ENCODE assay signal across 36 cellular contexts in the genomic region with DNA sequence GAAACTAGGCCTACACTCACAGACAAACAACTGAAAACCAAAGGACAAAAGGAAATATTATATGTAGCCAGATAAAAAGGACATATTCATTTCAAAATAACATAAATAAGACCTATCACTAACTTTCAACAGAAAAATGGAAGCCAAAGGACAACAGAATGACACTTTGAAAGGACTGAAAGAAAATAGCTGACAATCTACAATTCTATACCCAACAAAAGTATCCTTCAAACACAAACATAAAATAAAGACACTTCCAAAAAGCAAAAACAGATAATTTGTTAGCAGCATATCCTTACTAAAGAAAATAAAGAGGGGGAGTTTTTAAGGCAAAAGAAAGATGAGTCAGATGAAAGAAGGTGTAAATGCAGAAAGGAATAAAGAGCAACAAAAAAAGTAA. TPM values are rescaled to one million over a fixed set of nuclear protein-coding genes. Genes with fewer than 3 reads are reported as not detected.
A peak's percentile ranks its signal among the peaks of the same experiment; 100 is the strongest.
DNase-seq lines count a peak whose midpoint lies in the region; ATAC-seq, FAIRE-seq and TF ChIP-seq lines count a peak whose summit lies in the region.
"Had no signal": no experiment of that assay in that cellular context is flagged by ENCODE, and none has a peak within 500 bp of the region (broad histone marks: within the 10 kb centered on the region; RNA-seq: fewer than 3 reads in every experiment).

No MANE protein-coding gene starts in this region.

- H3K79me2 ChIP-seq in HepG2 (ENCODE audit: insufficient read depth, low read length) (no peaks in the 10 kb centered on the region), Karpas-422 (ENCODE audit: low read length) (no peaks in the 10 kb centered on the region), K562 (ENCODE audit: control insufficient read depth, insufficient read depth, low read length) (no peaks in the 10 kb centered on the region)

- H3K4me2 ChIP-seq in HepG2 (ENCODE audit: low read depth, low read length), result no peak overlapping the region
- no peak overlapping the region for H3K4me2 ChIP-seq in Karpas-422 (ENCODE audit: low read depth, low read length, poor library complexity, severe bottlenecking)
- H3K4me2 ChIP-seq in K562 (ENCODE audit: insufficient read depth, low read length), result no peak overlapping the region
- H3K4me2 ChIP-seq: A549; BLaER1; BLaER1 treated with 17β-estradiol and CSF1 and Interleukin-3, amounts not matched to agents 10 nM and 100 nM had no signal

- CTCF ChIA-PET in HepG2 (lab: Yijun Ruan, JAX; ENCODE audit: low intra/inter-chr PET ratio, low total read pairs), result no interaction called here
- CTCF ChIA-PET in K562 (lab: Yijun Ruan, JAX; ENCODE audit: low intra/inter-chr PET ratio), result no interaction called here

- no TSS peak for BruUV-seq in HepG2 (replicated peaks; lab: Mats Ljungman, UMichigan)
- BruUV-seq in K562 (replicated peaks; lab: Mats Ljungman, UMichigan), result no TSS peak

- no peaks in the 10 kb centered on the region for H3K9me1 ChIP-seq in K562 (ENCODE audit: control insufficient read depth, insufficient read depth, low read length)

- no peak overlapping the region for H3K9ac ChIP-seq in HepG2 (ENCODE audit: insufficient read depth, low read depth, low read length)
- no peak overlapping the region for H3K9ac ChIP-seq in Karpas-422 (ENCODE audit: low read length)
- no peak overlapping the region for H3K9ac ChIP-seq in K562 (ENCODE audit: insufficient read depth in 1 of 2, low read depth in 2 of 2, low read length in 2 of 2)
- H3K9ac ChIP-seq: BLaER1; BLaER1 treated with 17β-estradiol and CSF1 and Interleukin-3, amounts not matched to agents 10 nM and 100 nM had no signal

- POLR2A ChIA-PET in HepG2 (lab: Yijun Ruan, JAX), result no interaction called here
- POLR2A ChIA-PET in K562 (lab: Yijun Ruan, JAX), result interaction anchor here (1.3 kb wide), 1 partner anchor 9 kb away, joined by 5 read pairs; no protein-coding TSS in a partner anchor

- in situ Hi-C loops in HepG2 (cut with HindIII; ENCODE audit: extremely low pct_ligation_motif_present, low pct_unique_long_range_greater_than_20kb), result no loop called here
- in situ Hi-C loops in K562 (cut with MboI), result no loop called here

- no peak for TF ChIP-seq RAD21 in HepG2 (CRISPR knock-in tag; IDR thresholded peaks at IDR 0.05)
- TF ChIP-seq RAD21 in K562 (CRISPR knock-in tag; conservative IDR thresholded peaks at IDR 0.05 in 1 of 2, IDR thresholded peaks at IDR 0.05 in 1 of 2), result no peak

- H3K9me2 ChIP-seq in Karpas-422 (replicated peaks; ENCODE audit: insufficient read depth, low read length), result no peaks in the 10 kb centered on the region

- peaks cover 6% of the 10 kb centered on the region for H3K4me1 Mint-ChIP-seq in progenitor cell of endocrine pancreas (ENCODE audit: low read depth)
- H3K4me1 Mint-ChIP-seq: B cell, CD14-positive monocyte had no signal

- no peak for TF ChIP-seq CTCF in HepG2 (CRISPR knock-in tag; IDR thresholded peaks at IDR 0.05)
- TF ChIP-seq CTCF in right lobe of liver (IDR thresholded peaks at IDR 0.05), result no peak
- no peak for TF ChIP-seq CTCF in K562 (IDR thresholded peaks at IDR 0.05 in 2 of 3, conservative IDR thresholded peaks at IDR 0.05 in 1 of 3; ENCODE audit: insufficient read depth in 2 of 3, low read depth in 1 of 3, low read length in 3 of 3)
- TF ChIP-seq CTCF in progenitor cell of endocrine pancreas (IDR thresholded peaks at IDR 0.05; ENCODE audit: unreplicated experiment), result no peak

- no peaks in the 10 kb centered on the region for H3K27me3 Mint-ChIP-seq in progenitor cell of endocrine pancreas
- H3K27me3 Mint-ChIP-seq: CD4-positive, alpha-beta T cell had no signal

- FAIRE-seq in HepG2 (lab: Jason Lieb, UNC) (no peak), G401.6 (lab: Jason Lieb, UNC) (peak; percentile 28), K562 (lab: Jason Lieb, UNC) (no peak)
- FAIRE-seq: A549, D721Med had no signal

- TF ChIP-seq POLR2A in HepG2 (IDR thresholded peaks at IDR 0.05; ENCODE audit: insufficient read depth in 1 of 2, low read depth in 2 of 2, low read length in 2 of 2) (no peak), right lobe of liver (IDR thresholded peaks at IDR 0.05) (no peak), K562 (conservative IDR thresholded peaks at IDR 0.05) (no peak)

- intact Hi-C loops in HepG2 (cut with micrococcal nuclease; ENCODE audit: unreplicated experiment) (no loop called here), right lobe of liver (cut with DNase I) (no loop called here), K562 (cut with micrococcal nuclease) (no loop called here)

- H4K20me1 ChIP-seq in HepG2 (ENCODE audit: insufficient read depth, low read length) (no peaks in the 10 kb centered on the region), Karpas-422 (ENCODE audit: insufficient read depth, low read depth, low read length) (no peaks in the 10 kb centered on the region), K562 (replicated peaks; ENCODE audit: control insufficient read depth, insufficient read depth, low read length) (no peaks in the 10 kb centered on the region)
- H4K20me1 ChIP-seq: BLaER1; BLaER1 treated with 17β-estradiol and CSF1 and Interleukin-3, amounts not matched to agents 10 nM and 100 nM had no signal

- H3K27me3 ChIP-seq in HepG2 (ENCODE audit: control insufficient read depth in 1 of 2, insufficient read depth in 2 of 2, low read length in 2 of 2) (peaks cover 2 to 23% of the 10 kb centered on the region in 2 experiments; a peak in 4 of 5 replicates), right lobe of liver (no peaks in the 10 kb centered on the region), Karpas-422 (ENCODE audit: low read length) (0 out of 2 replicates have a peak, but pooled peaks cover 3% of the 10 kb centered on the region), K562 (ENCODE audit: control insufficient read depth in 2 of 2, insufficient read depth in 2 of 2, low read length in 2 of 2) (peaks cover 5 to 9% of the 10 kb centered on the region in 2 experiments; a peak in 3 of 5 replicates)
- H3K27me3 ChIP-seq: BE2C; BLaER1; BLaER1 treated with 17β-estradiol and CSF1 and Interleukin-3, amounts not matched to agents 10 nM and 100 nM had no signal

- H3K9me3 Mint-ChIP-seq in progenitor cell of endocrine pancreas (ENCODE audit: low read depth), result peaks cover 20% of the 10 kb centered on the region

- DNase-seq in HepG2 (ENCODE audit: low spot score) (no peak), right lobe of liver (no peak), Karpas-422 (peak; percentile 11), K562 (ENCODE audit: extremely low read depth in 1 of 4, low spot score in 3 of 4) (no peak), progenitor cell of endocrine pancreas (ENCODE audit: low spot score, unreplicated experiment) (no peak), NCI-H146 treated with DMSO at 0.1 percent for 48 hours (lab: John Stamatoyannopoulos, UW; ENCODE audit: unreplicated experiment) (no peak)
- DNase-seq: 8988T; ACHN; AML-193; BE2C; C1 segment of cervical spinal cord; Caco-2; Calu3; CD4-positive, alpha-beta memory T cell; CD4-positive, alpha-beta T cell; CD4-positive, CD25-positive, alpha-beta regulatory T cell; CD8-positive, alpha-beta memory T cell; CD8-positive, alpha-beta T cell; COR-L47; DMS 273 treated with DMSO at 0.1 percent for 48 hours; DMS153; DMS53; DMS79; DMS79 treated with DMSO at 0.1 percent for 48 hours; DND-41; EL had no signal

- no peaks in the 10 kb centered on the region for H3K36me3 Mint-ChIP-seq in progenitor cell of endocrine pancreas (ENCODE audit: insufficient read depth)
- H3K36me3 Mint-ChIP-seq: CD14-positive monocyte had no signal

- H3K27ac ChIP-seq in HepG2 (ENCODE audit: extremely low read length, insufficient read depth, low read length) (no peak overlapping the region), right lobe of liver (no peak overlapping the region), Karpas-422 (ENCODE audit: low read length) (no peak overlapping the region), K562 (ENCODE audit: extremely low read depth, low read depth, low read length) (no peak overlapping the region)
- H3K27ac ChIP-seq: 22Rv1; A549; BLaER1; BLaER1 treated with 17β-estradiol and CSF1 and Interleukin-3, amounts not matched to agents 10 nM and 100 nM; C4-2B had no signal

- H2AFZ ChIP-seq in HepG2 (ENCODE audit: low read length) (no peak overlapping the region), Karpas-422 (ENCODE audit: low read length) (no peak overlapping the region), K562 (ENCODE audit: low read depth, low read length) (no peak overlapping the region)

- H3K9me3 ChIP-seq in HepG2 (ENCODE audit: low read length) (peaks cover 26% of the 10 kb centered on the region), right lobe of liver (peaks cover 0 to 8% (median 2%) of the 10 kb centered on the region in 4 donors), Karpas-422 (ENCODE audit: low read length) (peaks cover 20% of the 10 kb centered on the region), K562 (replicated peaks; ENCODE audit: control insufficient read depth, insufficient read depth, low read depth, low read length) (peaks cover 14% of the 10 kb centered on the region)
- H3K9me3 ChIP-seq: BE2C had no signal

- no peak for ATAC-seq in HepG2
- ATAC-seq in right lobe of liver, result no peak
- ATAC-seq in K562, result no peak
- ATAC-seq in GM18907 (IDR thresholded peaks at IDR 0.05; ENCODE audit: unreplicated experiment), result no peak
- ATAC-seq: A549; CD8-positive, alpha-beta T cell had no signal

- H3K36me3 ChIP-seq in HepG2 (replicated peaks in 1 of 2; ENCODE audit: control insufficient read depth in 1 of 2, insufficient read depth in 2 of 2, low read length in 2 of 2) (no peaks in the 10 kb centered on the region), right lobe of liver (no peaks in the 10 kb centered on the region), Karpas-422 (ENCODE audit: insufficient read depth, low read length) (no peaks in the 10 kb centered on the region), K562 (ENCODE audit: control insufficient read depth, insufficient read depth, low read length) (no peaks in the 10 kb centered on the region)
- H3K36me3 ChIP-seq: BE2C, BLaER1 had no signal

- TF ChIP-seq EP300 in HepG2 (IDR thresholded peaks at IDR 0.05; ENCODE audit: low read depth in 2 of 2, low read length in 2 of 2), result no peak
- TF ChIP-seq EP300 in HepG2 (CRISPR knock-in tag; IDR thresholded peaks at IDR 0.05; ENCODE audit: borderline replicate concordance), result no peak
- no peak for TF ChIP-seq EP300 in K562 (IDR thresholded peaks at IDR 0.05; ENCODE audit: low read length)

- H3K4me3 Mint-ChIP-seq in progenitor cell of endocrine pancreas (ENCODE audit: low read depth), result no peak overlapping the region
- H3K4me3 Mint-ChIP-seq: B cell; CD14-positive monocyte; CD4-positive, alpha-beta memory T cell; CD4-positive, alpha-beta T cell; CD4-positive, CD25-positive, alpha-beta regulatory T cell; CD8-positive, alpha-beta memory T cell; CD8-positive, alpha-beta T cell had no signal

- no peaks in the 10 kb centered on the region for H3K4me1 ChIP-seq in HepG2 (ENCODE audit: insufficient read depth, low read length)
- H3K4me1 ChIP-seq in right lobe of liver, result no peaks in the 10 kb centered on the region
- H3K4me1 ChIP-seq in Karpas-422 (ENCODE audit: low read length), result no peaks in the 10 kb centered on the region
- H3K4me1 ChIP-seq in K562 (replicated peaks in 1 of 2; ENCODE audit: control insufficient read depth in 2 of 2, insufficient read depth in 2 of 2, low read length in 2 of 2), result no peaks in the 10 kb centered on the region
- H3K4me1 ChIP-seq: A549, BE2C, Caco-2 had no signal

- no peak overlapping the region for H3K27ac Mint-ChIP-seq in progenitor cell of endocrine pancreas
- H3K27ac Mint-ChIP-seq: B cell; CD14-positive monocyte; CD4-positive, alpha-beta memory T cell; CD4-positive, alpha-beta T cell; CD4-positive, CD25-positive, alpha-beta regulatory T cell; CD8-positive, alpha-beta T cell had no signal

- H3K4me3 ChIP-seq in HepG2 (replicated peaks in 1 of 3; ENCODE audit: insufficient read depth in 1 of 3, low read depth in 2 of 3, low read length in 3 of 3), result no peak overlapping the region
- H3K4me3 ChIP-seq in right lobe of liver, result no peak overlapping the region
- no peak overlapping the region for H3K4me3 ChIP-seq in Karpas-422 (ENCODE audit: low read length)
- H3K4me3 ChIP-seq in K562, result no peak overlapping the region
- H3K4me3 ChIP-seq: A549; BLaER1; BLaER1 treated with 17β-estradiol and CSF1 and Interleukin-3, amounts not matched to agents 10 nM and 100 nM had no signal

RNA-seq across cellular contexts. Expression of a gene that starts 7.9 kb away (rescaled TPM):
- total RNA-seq in HepG2 (2016; rRNA removed; fragmentation: Illumina TruSeq; extraction: Trizol) (8.0 and 8.1 TPM in 2 replicates), right lobe of liver (10 to 100 TPM in 3 of 6 experiments, 1 to 10 TPM in 3; 7.9 to 15.8 (median 10.4) TPM), K562 (2014; rRNA removed) (25.2 and 28.7 TPM in 2 replicates), K562 (2014; rRNA removed; fragmentation: Illumina TruSeq; extraction: Trizol) (7.7 and 8.8 TPM in 2 replicates), K562 (2015; rRNA removed; fragmentation: Illumina TruSeq; extraction: Trizol) (13.4 and 14.1 TPM in 2 replicates), K562 (2021) (30.7 and 31.6 TPM in 2 replicates), progenitor cell of endocrine pancreas (25.6 and 26.7 TPM in 2 replicates)
- 1.4 and 1.5 TPM in 2 replicates for total RNA-seq in HepG2 (2016; cell fraction: cytosol; rRNA removed; fragmentation: Illumina TruSeq; extraction: Trizol; ENCODE audit: low read depth)
- total RNA-seq in HepG2 (2016; cell fraction: insoluble cytoplasmic fraction; rRNA removed; fragmentation: Illumina TruSeq; extraction: Trizol), result 6.1 and 8.8 TPM in 2 replicates
- 4.5 and 5.4 TPM in 2 replicates for total RNA-seq in HepG2 (2016; cell fraction: membrane; rRNA removed; fragmentation: Illumina TruSeq; extraction: Trizol)
- total RNA-seq in HepG2 (2016; cell fraction: nucleus; rRNA removed; fragmentation: Illumina TruSeq; extraction: Trizol), result 6.8 and 7.9 TPM in 2 replicates
- polyA plus RNA-seq in HepG2 (2011; rRNA removed) (3.8 and 4.1 TPM in 2 replicates), K562 (2011; rRNA removed) (7.3 and 12.6 TPM in 2 replicates), K562 (2014; fragmentation: Illumina TruSeq; extraction: Trizol) (13.3 and 17.9 TPM in 2 replicates), K562 (2014; fragmentation: Nextera tagmentation; extraction: Ambion mirVana) (1 to 10 TPM; 1.7 to 2.0 TPM), K562 (2014; rRNA removed) (15.3 and 18.9 TPM in 2 replicates)
- polyA plus RNA-seq in HepG2 (2011; cell fraction: cytosol; rRNA removed), result 2.1 and 2.5 TPM in 2 replicates
- 12.0 and 13.8 TPM in 2 replicates for polyA plus RNA-seq in HepG2 (2011; cell fraction: nucleus; rRNA removed)
- polyA plus RNA-seq in HepG2 (2012), result 3.9 and 4.3 TPM in 2 replicates
- 0.61 and 0.66 TPM in 2 replicates for polyA plus RNA-seq in HepG2 (2016; cell fraction: cytosol; fragmentation: Illumina TruSeq; extraction: Trizol; ENCODE audit: low read depth)
- 4.8 and 8.0 TPM in 2 replicates for polyA plus RNA-seq in HepG2 (2016; cell fraction: insoluble cytoplasmic fraction; fragmentation: Illumina TruSeq; extraction: Trizol; ENCODE audit: low read depth)
- 1.5 and 1.8 TPM in 2 replicates for polyA plus RNA-seq in HepG2 (2016; cell fraction: membrane; fragmentation: Illumina TruSeq; extraction: Trizol; ENCODE audit: low read depth)
- polyA plus RNA-seq in HepG2 (2016; cell fraction: nucleus; fragmentation: Illumina TruSeq; extraction: Trizol; ENCODE audit: insufficient read depth, low read depth), result 15.0 and 16.0 TPM in 2 replicates
- 11.2 and 15.4 TPM in 2 replicates for polyA minus RNA-seq in HepG2 (2011; rRNA and poly(A)+ RNA removed; ENCODE audit: low replicate concordance)
- 4.7 and 5.1 TPM in 2 replicates for polyA minus RNA-seq in HepG2 (2011; cell fraction: cytosol; rRNA and poly(A)+ RNA removed)
- polyA minus RNA-seq in HepG2 (2011; cell fraction: nucleus; rRNA and poly(A)+ RNA removed), result 10.4 and 12.0 TPM in 2 replicates
- total RNA-seq in Karpas-422 (2014; rRNA removed; shearing (Covaris generic); ENCODE audit: low replicate concordance), result 12.0 and 25.6 TPM in 2 replicates
- 47.9 and 50.2 TPM in 2 replicates for total RNA-seq in K562 (2011; cell fraction: chromatin; rRNA removed; ENCODE audit: low replicate concordance)
- total RNA-seq in K562 (2011; cell fraction: nucleolus; rRNA removed), result 32.7 and 35.9 TPM in 2 replicates
- 45.2 and 65.0 TPM in 2 replicates for total RNA-seq in K562 (2011; cell fraction: nucleoplasm; rRNA removed)
- polyA plus RNA-seq in K562 (2011; cell fraction: cytosol; rRNA removed), result 9.1 and 13.7 TPM in 2 replicates
- polyA plus RNA-seq in K562 (2011; cell fraction: nucleus; rRNA removed), result 32.2 and 48.8 TPM in 2 replicates
- polyA plus RNA-seq in K562 (2012), result 16.6 and 19.9 TPM in 2 replicates
- 10.5 and 10.9 TPM in 2 replicates for polyA minus RNA-seq in K562 (2011; rRNA and poly(A)+ RNA removed)
- polyA minus RNA-seq in K562 (2011; cell fraction: cytosol; rRNA and poly(A)+ RNA removed), result 12.9 and 19.2 TPM in 2 replicates
- polyA minus RNA-seq in K562 (2011; cell fraction: nucleus; rRNA and poly(A)+ RNA removed), result 22.9 and 28.7 TPM in 2 replicates

RNA-seq across cellular contexts. Expression of a gene that starts 44.7 kb away (rescaled TPM):
- 4.4 and 6.0 TPM in 2 replicates for total RNA-seq in HepG2 (2016; rRNA removed; fragmentation: Illumina TruSeq; extraction: Trizol)
- 1.1 and 1.2 TPM in 2 replicates for total RNA-seq in HepG2 (2016; cell fraction: cytosol; rRNA removed; fragmentation: Illumina TruSeq; extraction: Trizol; ENCODE audit: low read depth)
- total RNA-seq in HepG2 (2016; cell fraction: insoluble cytoplasmic fraction; rRNA removed; fragmentation: Illumina TruSeq; extraction: Trizol), result 3.5 and 5.9 TPM in 2 replicates
- 4.0 and 4.1 TPM in 2 replicates for total RNA-seq in HepG2 (2016; cell fraction: membrane; rRNA removed; fragmentation: Illumina TruSeq; extraction: Trizol)
- 3.7 and 3.9 TPM in 2 replicates for total RNA-seq in HepG2 (2016; cell fraction: nucleus; rRNA removed; fragmentation: Illumina TruSeq; extraction: Trizol)
- polyA plus RNA-seq in HepG2 (2011; rRNA removed), result 3.8 and 4.8 TPM in 2 replicates
- 3.9 and 5.3 TPM in 2 replicates for polyA plus RNA-seq in HepG2 (2011; cell fraction: cytosol; rRNA removed)
- 3.7 and 3.8 TPM in 2 replicates for polyA plus RNA-seq in HepG2 (2011; cell fraction: nucleus; rRNA removed)
- polyA plus RNA-seq in HepG2 (2012), result 3.7 and 4.3 TPM in 2 replicates
- 0.96 and 1.2 TPM in 2 replicates for polyA plus RNA-seq in HepG2 (2016; cell fraction: cytosol; fragmentation: Illumina TruSeq; extraction: Trizol; ENCODE audit: low read depth)
- polyA plus RNA-seq in HepG2 (2016; cell fraction: insoluble cytoplasmic fraction; fragmentation: Illumina TruSeq; extraction: Trizol; ENCODE audit: low read depth), result 7.4 and 9.5 TPM in 2 replicates
- polyA plus RNA-seq in HepG2 (2016; cell fraction: membrane; fragmentation: Illumina TruSeq; extraction: Trizol; ENCODE audit: low read depth), result 3.4 and 3.5 TPM in 2 replicates
- 7.3 and 8.5 TPM in 2 replicates for polyA plus RNA-seq in HepG2 (2016; cell fraction: nucleus; fragmentation: Illumina TruSeq; extraction: Trizol; ENCODE audit: insufficient read depth, low read depth)
- polyA minus RNA-seq in HepG2 (2011; rRNA and poly(A)+ RNA removed; ENCODE audit: low replicate concordance), result 5.7 and 8.2 TPM in 2 replicates
- polyA minus RNA-seq in HepG2 (2011; cell fraction: cytosol; rRNA and poly(A)+ RNA removed), result 5.0 and 5.4 TPM in 2 replicates
- 3.2 and 3.7 TPM in 2 replicates for polyA minus RNA-seq in HepG2 (2011; cell fraction: nucleus; rRNA and poly(A)+ RNA removed)
- 1 to 10 TPM; 5.3 to 7.0 (median 5.4) TPM for total RNA-seq in right lobe of liver
- total RNA-seq in Karpas-422 (2014; rRNA removed; shearing (Covaris generic); ENCODE audit: low replicate concordance), result 5.7 and 12.6 TPM in 2 replicates
- total RNA-seq in K562 (2011; cell fraction: chromatin; rRNA removed; ENCODE audit: low replicate concordance), result 5.2 and 9.7 TPM in 2 replicates
- total RNA-seq in K562 (2011; cell fraction: nucleolus; rRNA removed), result 7.9 and 8.3 TPM in 2 replicates
- 4.2 and 6.0 TPM in 2 replicates for total RNA-seq in K562 (2011; cell fraction: nucleoplasm; rRNA removed)
- total RNA-seq in K562 (2014; rRNA removed), result 17.8 and 19.8 TPM in 2 replicates
- total RNA-seq in K562 (2014; rRNA removed; fragmentation: Illumina TruSeq; extraction: Trizol), result 5.5 and 7.0 TPM in 2 replicates
- 9.0 and 10.6 TPM in 2 replicates for total RNA-seq in K562 (2015; rRNA removed; fragmentation: Illumina TruSeq; extraction: Trizol)
- total RNA-seq in K562 (2021), result 29.3 and 32.6 TPM in 2 replicates
- 5.5 and 7.8 TPM in 2 replicates for polyA plus RNA-seq in K562 (2011; rRNA removed)
- polyA plus RNA-seq in K562 (2011; cell fraction: cytosol; rRNA removed), result 10.5 and 18.7 TPM in 2 replicates
- polyA plus RNA-seq in K562 (2011; cell fraction: nucleus; rRNA removed), result 5.7 and 8.6 TPM in 2 replicates
- polyA plus RNA-seq in K562 (2012), result 15.3 and 16.5 TPM in 2 replicates
- 17.5 and 18.8 TPM in 2 replicates for polyA plus RNA-seq in K562 (2014; fragmentation: Illumina TruSeq; extraction: Trizol)
- under 1 TPM; 0.11 to 0.13 TPM for polyA plus RNA-seq in K562 (2014; fragmentation: Nextera tagmentation; extraction: Ambion mirVana)
- polyA plus RNA-seq in K562 (2014; rRNA removed), result 15.0 and 17.5 TPM in 2 replicates
- polyA minus RNA-seq in K562 (2011; rRNA and poly(A)+ RNA removed), result 7.3 and 9.3 TPM in 2 replicates
- polyA minus RNA-seq in K562 (2011; cell fraction: cytosol; rRNA and poly(A)+ RNA removed), result 12.0 and 21.2 TPM in 2 replicates
- 5.3 and 6.0 TPM in 2 replicates for polyA minus RNA-seq in K562 (2011; cell fraction: nucleus; rRNA and poly(A)+ RNA removed)
- 19.0 and 20.3 TPM in 2 replicates for total RNA-seq in progenitor cell of endocrine pancreas
